Comparison of ENCODE assay signal across 8 cellular contexts in genomic region chr16:84925092-84925772, GRCh38.
A peak's percentile ranks its signal among the peaks of the same experiment; 100 is the strongest.
DNase-seq lines count a peak whose midpoint lies in the region; ATAC-seq and TF ChIP-seq lines count a peak whose summit lies in the region.

No MANE protein-coding gene starts in this region.

- ATAC-seq in HG03442 (IDR thresholded peaks at IDR 0.05; ENCODE audit: unreplicated experiment) (no peak), HG02852 (IDR thresholded peaks at IDR 0.05; ENCODE audit: unreplicated experiment) (no peak)

- no peaks in the 10 kb centered on the region for H3K36me3 ChIP-seq in testis (ENCODE audit: low read depth, missing control alignments)

- TF ChIP-seq POLR2A in testis (IDR thresholded peaks at IDR 0.05): no peak

- H3K4me1 ChIP-seq in testis: peaks cover 63% of the 10 kb centered on the region

- peaks cover 46% of the 10 kb centered on the region for H3K4me1 Mint-ChIP-seq in neural crest cell

- no peaks in the 10 kb centered on the region for H3K9me3 ChIP-seq in testis

- no peaks in the 10 kb centered on the region for H3K27me3 Mint-ChIP-seq in neural crest cell (ENCODE audit: low read depth)

- peak overlapping the region in 1 of 2 donors; percentile 67 for H3K27ac ChIP-seq in testis

- intact Hi-C loops in testis (cut with DNase I; ENCODE audit: low total_unique reads): no loop called here

- DNase-seq in GM12864 (ENCODE audit: low read depth): peak; percentile 4
- DNase-seq in NCI-H1105 (lab: John Stamatoyannopoulos, UW): peak; percentile 2
- peak; percentile 32 to 54 for DNase-seq in activated CD8-positive, alpha-beta memory T cell treated with anti-CD3 and anti-CD28 coated beads for 1 hour (ENCODE audit: extremely low read depth in 1 of 2, low read depth in 1 of 2)
- peak; percentile 52 for DNase-seq in epithelial cell of esophagus (ENCODE audit: low read depth)
- no peak for DNase-seq in neural crest cell (ENCODE audit: low read depth, low spot score)
- DNase-seq in testis: peak; percentile 71

- no peaks in the 10 kb centered on the region for H3K9me3 Mint-ChIP-seq in neural crest cell

- H3K4me3 ChIP-seq in GM12864 (ENCODE audit: low read depth, low read length): no peak overlapping the region
- H3K4me3 ChIP-seq in epithelial cell of esophagus (ENCODE audit: low read length): no peak overlapping the region
- no peak overlapping the region for H3K4me3 ChIP-seq in testis

- no peaks in the 10 kb centered on the region for H3K27me3 ChIP-seq in testis

- H3K36me3 Mint-ChIP-seq in neural crest cell (ENCODE audit: low read depth): no peaks in the 10 kb centered on the region

- WGBS in testis, 2 donors: 57 to 70% methylated on average over 7 to 11 of the region's 11 CpGs

- peak; percentile 92 for TF ChIP-seq CTCF in GM12864 (IDR thresholded peaks at IDR 0.05; ENCODE audit: low read depth, low read length, missing control alignments)
- TF ChIP-seq CTCF in epithelial cell of esophagus (IDR thresholded peaks at IDR 0.05; ENCODE audit: insufficient read depth, low read depth, low read length, missing control alignments): peak; percentile 85
- TF ChIP-seq CTCF in neural crest cell (conservative IDR thresholded peaks at IDR 0.05): peak; percentile 68
- peak; percentile 70 to 85 (median 76) for TF ChIP-seq CTCF in testis (IDR thresholded peaks at IDR 0.05)

- H3K4me3 Mint-ChIP-seq in neural crest cell: no peak overlapping the region

- H3K27ac Mint-ChIP-seq in neural crest cell (ENCODE audit: unreplicated experiment): peak overlapping the region; percentile 37
